Comparison of ENCODE assay signal across 27 cellular contexts in genomic region chr16:56856876-56857447, GRCh38. TPM values are rescaled to one million over a fixed set of nuclear protein-coding genes. Genes with fewer than 3 reads are reported as not detected.
"Had no signal": no experiment of that assay in that cellular context is flagged by ENCODE, and none has a peak within 500 bp of the region (broad histone marks: within the 10 kb centered on the region; RNA-seq: fewer than 3 reads in every experiment).

No MANE protein-coding gene starts in this region.

- H3K4me3 Mint-ChIP-seq: brain; neural crest cell; stimulated activated naive CD8-positive, alpha-beta T cell treated with anti-CD3 and anti-CD28 coated beads, Interleukin-15, amount 100 ng/mL, for 72 hours had no signal

- H3K27me3 ChIP-seq: foreskin keratinocyte, left lung, suprapubic skin, transverse colon, vagina had no signal

- H3K4me3 ChIP-seq: left lung, psoas muscle, skin epidermis, suprapubic skin, transverse colon, vagina had no signal

- H3K27ac Mint-ChIP-seq: activated naive CD4-positive, alpha-beta T cell treated with anti-CD3 and anti-CD28 coated beads, Interleukin-2, amount 50 U/mL, for 72 hours; stimulated activated naive CD8-positive, alpha-beta T cell treated with anti-CD3 and anti-CD28 coated beads, Interleukin-15, amount 100 ng/mL, for 72 hours had no signal

- H3K27ac ChIP-seq: foreskin keratinocyte, left lung, psoas muscle, skin epidermis, suprapubic skin, transverse colon, vagina had no signal

- H3K36me3 ChIP-seq: left lung, suprapubic skin, transverse colon, vagina had no signal

- H3K27me3 Mint-ChIP-seq: stimulated activated naive CD8-positive, alpha-beta T cell treated with anti-CD3 and anti-CD28 coated beads, Interleukin-15, amount 100 ng/mL, for 72 hours had no signal

- H3K9me3 Mint-ChIP-seq: activated naive CD4-positive, alpha-beta T cell treated with anti-CD3 and anti-CD28 coated beads, Interleukin-2, amount 50 U/mL, for 72 hours; neural crest cell; stimulated activated naive CD8-positive, alpha-beta T cell treated with anti-CD3 and anti-CD28 coated beads, Interleukin-15, amount 100 ng/mL, for 72 hours had no signal

- H3K36me3 Mint-ChIP-seq: activated naive CD4-positive, alpha-beta T cell treated with anti-CD3 and anti-CD28 coated beads, Interleukin-2, amount 50 U/mL, for 72 hours; brain had no signal

- DNase-seq: activated CD4-positive, alpha-beta T cell treated with anti-CD3 and anti-CD28 coated beads, Interleukin-2, amount 50 U/mL, for 1 hour; activated gamma-delta T cell treated with Interleukin-2 at 50 U/mL for 16 hours; central memory CD4-positive, alpha-beta T cell; foreskin keratinocyte; glutamatergic neuron; mammary epithelial cell; psoas muscle; right cardiac atrium; stimulated activated CD4-positive, alpha-beta T cell treated with anti-CD3 and anti-CD28 coated beads, Interleukin-15, amount 100 ng/mL, for 24 hours; stimulated activated CD4-positive, alpha-beta T cell treated with anti-CD3 and anti-CD28 coated beads, Interleukin-2, amount 100 ng/mL, for 48 hours; stimulated activated naive CD8-positive, alpha-beta T cell treated with anti-CD3 and anti-CD28 coated beads, Interleukin-15, amount 100 ng/mL, for 72 hours; SW 1271; transverse colon had no signal

- ATAC-seq: activated CD4-positive, CD25-positive, alpha-beta regulatory T cell treated with anti-CD3 and anti-CD28 coated beads, Interleukin-2, amount 50 U/mL, for 24 hours; activated naive CD4-positive, alpha-beta T cell treated with anti-CD3 and anti-CD28 coated beads, Interleukin-2, amount 50 U/mL, for 72 hours; foreskin keratinocyte; left lung; psoas muscle; right cardiac atrium; stimulated activated naive CD8-positive, alpha-beta T cell treated with anti-CD3 and anti-CD28 coated beads, Interleukin-15, amount 100 ng/mL, for 72 hours had no signal

- FAIRE-seq: colon, keratinocyte had no signal

- H3K9me3 ChIP-seq: left lung, psoas muscle, suprapubic skin, transverse colon, vagina had no signal

- H3K4me1 ChIP-seq: foreskin keratinocyte, psoas muscle, suprapubic skin, vagina had no signal

RNA-seq across cellular contexts. Expression of gene SLC12A3, which starts 8.0 kb away (rescaled TPM):
- total RNA-seq: activated CD8-positive, alpha-beta memory T cell treated with anti-CD3 and anti-CD28 coated beads for 36 hours; activated naive CD4-positive, alpha-beta T cell treated with anti-CD3 and anti-CD28 coated beads, Interleukin-2, amount 50 U/mL, for 72 hours; epithelial cell of proximal tubule; fibroblast of lung; foreskin keratinocyte; left lung; mammary epithelial cell; neural crest cell; osteoblast; right cardiac atrium; transverse colon; vagina had no signal
- polyA plus RNA-seq: fibroblast of lung, foreskin keratinocyte, keratinocyte, right cardiac atrium had no signal
